21 cellular contexts compared by ENCODE assay signal in the genomic region with DNA sequence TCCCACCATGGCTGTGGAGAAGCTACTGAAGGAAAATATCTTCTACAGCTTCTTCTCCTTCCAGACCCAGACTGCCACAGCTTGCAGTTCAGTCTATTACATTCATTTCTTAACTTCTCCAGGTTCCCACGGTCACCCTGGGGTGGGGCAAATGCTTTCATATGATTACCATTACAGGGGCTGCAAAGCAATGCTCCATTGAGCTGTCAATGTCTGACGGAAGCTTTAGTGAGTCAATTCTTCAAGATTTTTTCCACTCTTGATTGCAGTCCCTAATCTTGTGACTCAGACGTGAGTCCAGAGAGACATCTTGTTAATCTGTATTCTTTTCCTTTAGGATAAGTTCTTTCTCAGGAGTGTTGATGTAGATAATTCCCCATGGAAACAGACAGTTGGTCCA.
DNase-seq lines count a peak whose midpoint lies in the region; TF ChIP-seq lines count a peak whose summit lies in the region.
"Had no signal": no experiment of that assay in that cellular context is flagged by ENCODE, and none has a peak within 500 bp of the region (broad histone marks: within the 10 kb centered on the region; RNA-seq: fewer than 3 reads in every experiment).

No MANE protein-coding gene starts in this region.

- no CpG with 5 or more reads among the region's 3 CpGs for WGBS in mesendoderm (ENCODE audit: extremely low coverage, insufficient coverage, low lambda C conversion rate)
- WGBS in hepatocyte (ENCODE audit: low lambda C conversion rate, missing lambda C conversion rate), result 73% methylated on average over 3 of the region's 3 CpGs

- no peaks in the 10 kb centered on the region for H4K20me1 ChIP-seq in hepatocyte (ENCODE audit: insufficient read depth, poor library complexity, severe bottlenecking)

- H3K27ac Mint-ChIP-seq in Caco-2 (ENCODE audit: unreplicated experiment), result peak overlapping the region; percentile 14
- H3K27ac Mint-ChIP-seq: activated CD4-positive, alpha-beta T cell treated with anti-CD3 and anti-CD28 coated beads for 36 hours; CD8-positive, alpha-beta memory T cell; effector memory CD8-positive, alpha-beta T cell had no signal

- no peak for DNase-seq in Caco-2
- DNase-seq in HK-2 (ENCODE audit: unreplicated experiment), result peak; percentile 31
- peak; percentile 59 for DNase-seq in choroid plexus epithelial cell (ENCODE audit: low read depth)
- DNase-seq in mesendoderm, result peak; percentile 19
- no peak for DNase-seq in KBM-7
- DNase-seq in hepatocyte (ENCODE audit: low spot score), result no peak
- no peak for DNase-seq in Kasumi-1 (lab: John Stamatoyannopoulos, UW)
- no peak for DNase-seq in NCI-H187 (lab: John Stamatoyannopoulos, UW)
- DNase-seq: activated CD4-positive, alpha-beta T cell treated with anti-CD3 and anti-CD28 coated beads for 36 hours; activated effector memory CD4-positive, alpha-beta T cell treated with anti-CD3 and anti-CD28 coated beads, Interleukin-2, amount 50 U/mL, for 16 hours; CD8-positive, alpha-beta memory T cell; effector memory CD8-positive, alpha-beta T cell; foreskin fibroblast; left ventricle myocardium superior; NCI-H1436; NCI-H774; occipital lobe; PC-9; stimulated activated naive CD8-positive, alpha-beta T cell treated with anti-CD3 and anti-CD28 coated beads, Interleukin-15, Interleukin-2, amounts not matched to agents 100 U/mL and 50 U/mL, for 24 hours; upper lobe of right lung had no signal

- H3K4me1 Mint-ChIP-seq in Caco-2 (ENCODE audit: low read depth, unreplicated experiment), result peaks cover 24% of the 10 kb centered on the region
- H3K4me1 Mint-ChIP-seq: activated CD4-positive, alpha-beta T cell treated with anti-CD3 and anti-CD28 coated beads for 36 hours; CD8-positive, alpha-beta memory T cell had no signal

- H3K23ac ChIP-seq in mesendoderm (ENCODE audit: low read length), result no peak overlapping the region

- H2BK5ac ChIP-seq in mesendoderm (ENCODE audit: low read length), result no peak overlapping the region

- POLR2A ChIA-PET in Caco-2 (lab: Charles Lee), result no interaction called here

- no peak overlapping the region for H3K4me3 Mint-ChIP-seq in Caco-2 (ENCODE audit: unreplicated experiment)
- H3K4me3 Mint-ChIP-seq: activated CD4-positive, alpha-beta T cell treated with anti-CD3 and anti-CD28 coated beads for 36 hours; CD8-positive, alpha-beta memory T cell; effector memory CD8-positive, alpha-beta T cell had no signal

- no TSS peak for BruUV-seq in Caco-2 (replicated peaks; lab: Mats Ljungman, UMichigan)

- peaks cover 56% of the 10 kb centered on the region for H3K4me1 ChIP-seq in Caco-2
- H3K4me1 ChIP-seq in mesendoderm (ENCODE audit: control insufficient read depth, low read depth, low read length), result peaks cover 3% of the 10 kb centered on the region
- no peaks in the 10 kb centered on the region for H3K4me1 ChIP-seq in hepatocyte (ENCODE audit: insufficient read depth)
- H3K4me1 ChIP-seq: upper lobe of right lung had no signal

- H3K4me2 ChIP-seq in mesendoderm (ENCODE audit: low read length), result no peak overlapping the region
- no peak overlapping the region for H3K4me2 ChIP-seq in hepatocyte
- H3K4me2 ChIP-seq: PC-9 had no signal

- H3K27ac ChIP-seq in mesendoderm (ENCODE audit: low read depth, low read length) (no peak overlapping the region), hepatocyte (no peak overlapping the region)
- H3K27ac ChIP-seq: PC-9, SK-N-MC, upper lobe of right lung had no signal

- H3K36me3 Mint-ChIP-seq in Caco-2 (ENCODE audit: insufficient read depth, unreplicated experiment), result no peaks in the 10 kb centered on the region
- H3K36me3 Mint-ChIP-seq: CD8-positive, alpha-beta memory T cell had no signal

- intact Hi-C loops in Caco-2 (cut with micrococcal nuclease; ENCODE audit: unreplicated experiment), result no loop called here

- peaks cover 10% of the 10 kb centered on the region for H3K9me3 Mint-ChIP-seq in Caco-2 (ENCODE audit: unreplicated experiment)
- H3K9me3 Mint-ChIP-seq: CD8-positive, alpha-beta memory T cell; effector memory CD8-positive, alpha-beta T cell had no signal

- no peak overlapping the region for H2BK120ac ChIP-seq in mesendoderm (ENCODE audit: low read depth, low read length)

- no peak overlapping the region for H3K9ac ChIP-seq in mesendoderm (ENCODE audit: low read length)

- no peaks in the 10 kb centered on the region for H3K36me3 ChIP-seq in Caco-2 (ENCODE audit: control insufficient read depth, insufficient read depth, low read length)
- no peaks in the 10 kb centered on the region for H3K36me3 ChIP-seq in mesendoderm (ENCODE audit: control insufficient read depth, insufficient read depth, low read length)
- H3K36me3 ChIP-seq in hepatocyte (replicated peaks; ENCODE audit: insufficient read depth, low read depth), result no peaks in the 10 kb centered on the region
- H3K36me3 ChIP-seq: upper lobe of right lung had no signal

- no peak overlapping the region for H2AK5ac ChIP-seq in mesendoderm (ENCODE audit: low read length)

- H3K9me3 ChIP-seq in Caco-2 (no peaks in the 10 kb centered on the region), hepatocyte (ENCODE audit: low read depth) (no peaks in the 10 kb centered on the region)
- H3K9me3 ChIP-seq: upper lobe of right lung had no signal

- no peak overlapping the region for H3K4ac ChIP-seq in mesendoderm (ENCODE audit: low read depth, low read length)

- in situ Hi-C loops in KBM-7 (cut with MboI; ENCODE audit: low pct_unique_long_range_greater_than_20kb, low sequenced_read_pairs), result no loop called here

- H2BK15ac ChIP-seq in mesendoderm (replicated peaks; ENCODE audit: low read depth), result no peak overlapping the region

- H3K18ac ChIP-seq in mesendoderm (ENCODE audit: low read length), result no peak overlapping the region

- no peak overlapping the region for H3K4me3 ChIP-seq in Caco-2 (ENCODE audit: low read depth, low read length)
- H3K4me3 ChIP-seq in choroid plexus epithelial cell (ENCODE audit: low read depth, low read length), result no peak overlapping the region
- H3K4me3 ChIP-seq in mesendoderm (ENCODE audit: low read length), result no peak overlapping the region
- no peak overlapping the region for H3K4me3 ChIP-seq in hepatocyte
- H3K4me3 ChIP-seq: PC-9, SK-N-MC, upper lobe of right lung had no signal

- H3K79me1 ChIP-seq in mesendoderm (ENCODE audit: low read length), result no peaks in the 10 kb centered on the region

- no peak overlapping the region for H4K5ac ChIP-seq in mesendoderm (ENCODE audit: low read length)

- H3K27me3 ChIP-seq in Caco-2 (replicated peaks; ENCODE audit: control insufficient read depth, insufficient read depth, low read length) (no peaks in the 10 kb centered on the region), mesendoderm (ENCODE audit: insufficient read depth, low read length, poor library complexity) (no peaks in the 10 kb centered on the region), hepatocyte (no peaks in the 10 kb centered on the region)
- H3K27me3 ChIP-seq: upper lobe of right lung had no signal

- H3K27me3 Mint-ChIP-seq in Caco-2 (ENCODE audit: insufficient read depth, unreplicated experiment), result no peaks in the 10 kb centered on the region
- H3K27me3 Mint-ChIP-seq: activated CD4-positive, alpha-beta T cell treated with anti-CD3 and anti-CD28 coated beads for 36 hours; effector memory CD8-positive, alpha-beta T cell had no signal

- TF ChIP-seq CTCF in Caco-2 (IDR thresholded peaks at IDR 0.05; ENCODE audit: insufficient read depth in 1 of 2, low read depth in 1 of 2, low read length in 1 of 2, severe bottlenecking in 1 of 2, unreplicated experiment in 1 of 2), result no peak
- TF ChIP-seq CTCF in choroid plexus epithelial cell (conservative IDR thresholded peaks at IDR 0.05; ENCODE audit: low read depth, low read length), result no peak
- no peak for TF ChIP-seq CTCF in hepatocyte (IDR thresholded peaks at IDR 0.05; ENCODE audit: poor library complexity)

- no peak overlapping the region for H2AFZ ChIP-seq in hepatocyte
- H2AFZ ChIP-seq: PC-9 had no signal

- CTCF ChIA-PET in Caco-2 (lab: Charles Lee), result no interaction called here

- no peak overlapping the region for H3K56ac ChIP-seq in mesendoderm (ENCODE audit: low read length)

- no peaks in the 10 kb centered on the region for H3K79me2 ChIP-seq in mesendoderm (ENCODE audit: control insufficient read depth, insufficient read depth, low read length)
- H3K79me2 ChIP-seq in hepatocyte, result no peaks in the 10 kb centered on the region

- no peaks in the 10 kb centered on the region for H3K9me2 ChIP-seq in hepatocyte (replicated peaks; ENCODE audit: insufficient read depth)

- H4K8ac ChIP-seq in mesendoderm (ENCODE audit: low read depth, low read length), result no peak overlapping the region

Comparison
In these comparisons a context has a peak if more than half of its experiments do, and no peak if none do; other contexts are left out.
1. DNase-seq: peak in HK-2 (single experiment), choroid plexus epithelial cell (single experiment) and mesendoderm (single experiment); none in Caco-2 (0 of 2), KBM-7 (single experiment), hepatocyte (single experiment), Kasumi-1 (0 of 2) and NCI-H187 (0 of 2).